Comparison of ENCODE assay signal across 20 cellular contexts in the genomic region with DNA sequence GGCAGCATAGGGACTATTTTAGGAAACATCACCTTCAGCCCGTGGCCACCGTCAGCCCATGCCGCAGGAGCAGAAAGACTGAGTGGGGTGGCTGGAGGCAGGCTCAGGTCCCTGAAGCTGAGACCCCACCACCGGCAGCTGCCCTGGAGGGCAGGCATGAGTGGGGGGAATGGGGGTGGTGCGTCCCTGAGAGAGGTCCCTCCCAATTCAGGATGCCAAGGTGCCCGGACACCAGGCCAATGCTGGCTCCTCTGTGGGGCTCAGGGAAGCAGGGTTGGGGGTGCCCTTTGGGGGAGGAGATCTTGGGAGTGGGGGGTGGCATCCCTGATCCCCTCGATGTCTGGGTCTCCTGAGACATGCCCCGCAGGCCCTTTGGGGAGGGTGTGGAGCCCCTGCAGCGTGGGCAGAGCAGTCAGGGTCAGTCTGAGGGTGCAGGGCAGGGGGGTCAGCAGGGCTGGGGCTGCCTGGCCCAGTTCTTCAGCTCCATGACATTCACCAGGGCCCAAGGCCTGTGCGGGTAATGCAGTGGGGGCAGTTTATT. TPM values are rescaled to one million over a fixed set of nuclear protein-coding genes. Genes with fewer than 3 reads are reported as not detected.
DNase-seq lines count a peak whose midpoint lies in the region; ATAC-seq, FAIRE-seq and TF ChIP-seq lines count a peak whose summit lies in the region.
"Had no signal": no experiment of that assay in that cellular context is flagged by ENCODE, and none has a peak within 500 bp of the region (broad histone marks: within the 10 kb centered on the region; RNA-seq: fewer than 3 reads in every experiment).

No MANE protein-coding gene starts in this region.

- no peak overlapping the region for H3K27ac Mint-ChIP-seq in natural killer cell treated with Interleukin-12 subunit alpha and Interleukin-12 subunit beta and Interleukin-15 and Interleukin-18, amount 100 ng/mL, for 72 hours
- no peak overlapping the region for H3K27ac Mint-ChIP-seq in natural killer cell
- H3K27ac Mint-ChIP-seq: GM23338 had no signal

- H3K9me3 Mint-ChIP-seq in natural killer cell treated with Interleukin-12 subunit alpha and Interleukin-12 subunit beta and Interleukin-15 and Interleukin-18, amount 100 ng/mL, for 72 hours, result no peaks in the 10 kb centered on the region
- H3K9me3 Mint-ChIP-seq in natural killer cell, result no peaks in the 10 kb centered on the region
- H3K9me3 Mint-ChIP-seq: CD4-positive, CD25-positive, alpha-beta regulatory T cell had no signal

- TF ChIP-seq CTCF in natural killer cell (IDR thresholded peaks at IDR 0.05), result no peak
- TF ChIP-seq CTCF in psoas muscle (IDR thresholded peaks at IDR 0.05), result no peak
- TF ChIP-seq CTCF in D721Med (IDR thresholded peaks at IDR 0.05; ENCODE audit: insufficient read depth, missing control alignments), result no peak

- no peak for FAIRE-seq in D721Med (lab: Jason Lieb, UNC)

- no peak overlapping the region for H3K4me3 Mint-ChIP-seq in natural killer cell treated with Interleukin-12 subunit alpha and Interleukin-12 subunit beta and Interleukin-15 and Interleukin-18, amount 100 ng/mL, for 72 hours
- no peak overlapping the region for H3K4me3 Mint-ChIP-seq in natural killer cell
- H3K4me3 Mint-ChIP-seq: CD4-positive, CD25-positive, alpha-beta regulatory T cell; GM23338 had no signal

- DNase-seq in natural killer cell treated with Interleukin-12 subunit alpha and Interleukin-12 subunit beta and Interleukin-15 and Interleukin-18, amount 100 ng/mL, for 72 hours (ENCODE audit: low spot score), result peak; percentile 59
- no peak for DNase-seq in natural killer cell
- DNase-seq in right cardiac atrium, result peak; percentile 3 to 32 (median 20)
- DNase-seq in psoas muscle, result peak; percentile 3 to 30
- DNase-seq in DMS53 treated with DMSO at 0.1 percent for 48 hours (lab: John Stamatoyannopoulos, UW; ENCODE audit: unreplicated experiment), result no peak
- no peak for DNase-seq in D721Med (ENCODE audit: insufficient read length, low spot score)
- no peak for DNase-seq in kidney glomerular epithelial cell (lab: John Stamatoyannopoulos, UW)
- DNase-seq: ACHN; CD4-positive, CD25-positive, alpha-beta regulatory T cell; COR-L47; GDM1; IMR-90; NCI-H1417; NCI-H187; NCI-H2227 treated with DMSO at 0.1 percent for 48 hours; NCI-H510A treated with DMSO at 0.1 percent for 48 hours; NCI-H82 had no signal

- 67% methylated on average over 10 of the region's 10 CpGs for WGBS in right cardiac atrium
- 59 to 71% (median 69%) methylated on average over 10 of the region's 10 CpGs for WGBS in psoas muscle, 3 donors

- H3K27ac ChIP-seq in right cardiac atrium (ENCODE audit: low read length) (no peak overlapping the region), psoas muscle (no peak overlapping the region)
- H3K27ac ChIP-seq: HL-60 had no signal

- H3K4me1 ChIP-seq in right cardiac atrium (ENCODE audit: control insufficient read depth, insufficient read depth, low read length) (no peaks in the 10 kb centered on the region), psoas muscle (no peaks in the 10 kb centered on the region)

- ATAC-seq in natural killer cell treated with Interleukin-12 subunit alpha and Interleukin-12 subunit beta and Interleukin-15 and Interleukin-18, amount 100 ng/mL, for 72 hours, result no peak
- no peak for ATAC-seq in natural killer cell
- ATAC-seq in right cardiac atrium, result no peak
- ATAC-seq in psoas muscle, result no peak

- no peaks in the 10 kb centered on the region for H3K36me3 Mint-ChIP-seq in natural killer cell treated with Interleukin-12 subunit alpha and Interleukin-12 subunit beta and Interleukin-15 and Interleukin-18, amount 100 ng/mL, for 72 hours
- H3K36me3 Mint-ChIP-seq in natural killer cell, result no peaks in the 10 kb centered on the region
- H3K36me3 Mint-ChIP-seq: CD4-positive, CD25-positive, alpha-beta regulatory T cell had no signal

- intact Hi-C loops in natural killer cell (cut with micrococcal nuclease) (no loop called here), right cardiac atrium (cut with DNase I) (loop anchor here in 1 of 4 donors (10.0 kb wide), 1 partner anchor 358 kb away; no protein-coding TSS in a partner anchor), psoas muscle (cut with DNase I) (no loop called here)

- no peaks in the 10 kb centered on the region for H3K4me1 Mint-ChIP-seq in natural killer cell treated with Interleukin-12 subunit alpha and Interleukin-12 subunit beta and Interleukin-15 and Interleukin-18, amount 100 ng/mL, for 72 hours (ENCODE audit: low read depth in 2 of 2)
- peaks cover 4 to 6% of the 10 kb centered on the region in 2 donors for H3K4me1 Mint-ChIP-seq in natural killer cell
- H3K4me1 Mint-ChIP-seq: GM23338 had no signal

- H3K4me3 ChIP-seq in right cardiac atrium (ENCODE audit: low read length) (no peak overlapping the region), psoas muscle (no peak overlapping the region)
- H3K4me3 ChIP-seq: GM23338 had no signal

- H3K36me3 ChIP-seq in psoas muscle (ENCODE audit: insufficient read depth in 1 of 2, low read depth in 1 of 2), result no peaks in the 10 kb centered on the region

- H3K27me3 Mint-ChIP-seq in natural killer cell treated with Interleukin-12 subunit alpha and Interleukin-12 subunit beta and Interleukin-15 and Interleukin-18, amount 100 ng/mL, for 72 hours, result peaks cover 0 to 5% of the 10 kb centered on the region in 2 donors
- H3K27me3 Mint-ChIP-seq in natural killer cell (ENCODE audit: low read depth in 2 of 2), result peaks cover under 1 to 5% of the 10 kb centered on the region in 2 donors
- H3K27me3 Mint-ChIP-seq: CD4-positive, CD25-positive, alpha-beta regulatory T cell had no signal

- no peaks in the 10 kb centered on the region for H3K9me3 ChIP-seq in right cardiac atrium (ENCODE audit: control insufficient read depth, low read length)
- no peaks in the 10 kb centered on the region for H3K9me3 ChIP-seq in psoas muscle

- H3K27me3 ChIP-seq in right cardiac atrium (ENCODE audit: control insufficient read depth, insufficient read depth) (no peaks in the 10 kb centered on the region), psoas muscle (ENCODE audit: insufficient read depth in 3 of 3, low read length in 2 of 3) (peaks cover 0 to 43% (median 11%) of the 10 kb centered on the region in 3 donors)

RNA-seq across cellular contexts. Expression of a gene that starts 1.0 kb away (rescaled TPM):
- total RNA-seq in natural killer cell treated with Interleukin-12 subunit alpha and Interleukin-12 subunit beta and Interleukin-15 and Interleukin-18, amount 100 ng/mL, for 72 hours, result under 1 TPM; 0.40 to 0.56 TPM
- total RNA-seq in natural killer cell, result 1 to 10 TPM in 2 of 3 donors, under 1 TPM in 1; 0.80 to 1.4 (median 1.2) TPM
- total RNA-seq in right cardiac atrium, result 1 to 10 TPM in 2 of 4 donors, under 1 TPM in 2; 0.53 to 1.5 (median 0.94) TPM
- 0.27 TPM for polyA plus RNA-seq in right cardiac atrium
- total RNA-seq in psoas muscle, result under 1 TPM; 0.04 to 0.15 (median 0.06) TPM
- polyA plus RNA-seq in psoas muscle, result under 1 TPM; 0.01 to 0.03 (median 0.01) TPM
- total RNA-seq: Daoy had no signal

Comparison
In these comparisons a context has a peak if more than half of its experiments do, and no peak if none do; other contexts are left out.
1. DNase-seq: peak in natural killer cell treated with Interleukin-12 subunit alpha and Interleukin-12 subunit beta and Interleukin-15 and Interleukin-18, amount 100 ng/mL, for 72 hours (single experiment), right cardiac atrium (3 of 3) and psoas muscle (2 of 2); none in natural killer cell (single experiment), DMS53 treated with DMSO at 0.1 percent for 48 hours (single experiment), D721Med (single experiment) and kidney glomerular epithelial cell (single experiment).